22 cellular contexts compared by ENCODE assay signal in genomic region chrX:65634732-65635131, GRCh38. TPM values are rescaled to one million over a fixed set of nuclear protein-coding genes. Genes with fewer than 3 reads are reported as not detected.
DNase-seq lines count a peak whose midpoint lies in the region; ATAC-seq and TF ChIP-seq lines count a peak whose summit lies in the region.
"Had no signal": no experiment of that assay in that cellular context is flagged by ENCODE, and none has a peak within 500 bp of the region (broad histone marks: within the 10 kb centered on the region; RNA-seq: fewer than 3 reads in every experiment).

No MANE protein-coding gene starts in this region.

- 68 to 77% (median 69%) methylated on average over 4 of the region's 4 CpGs for WGBS in ovary, 3 donors
- 71% methylated on average over 4 of the region's 4 CpGs for WGBS in prostate gland

- H3K27ac ChIP-seq in ascending aorta (peak overlapping the region; percentile 74 to 76), ovary (peak overlapping the region; percentile 18 to 78), thoracic aorta (peak overlapping the region; percentile 85), prostate gland (no peak overlapping the region)
- H3K27ac ChIP-seq: neutrophil, SJCRH30 had no signal

- intact Hi-C loops in ascending aorta (cut with DNase I), result no loop called here
- intact Hi-C loops in left cardiac atrium (cut with DNase I), result no loop called here
- intact Hi-C loops in ovary (cut with DNase I), result no loop called here
- intact Hi-C loops in prostate gland (cut with DNase I), result no loop called here

- H3K9me3 ChIP-seq in ascending aorta, result no peaks in the 10 kb centered on the region
- H3K9me3 ChIP-seq in ovary, result no peaks in the 10 kb centered on the region
- no peaks in the 10 kb centered on the region for H3K9me3 ChIP-seq in thoracic aorta
- H3K9me3 ChIP-seq in prostate gland, result no peaks in the 10 kb centered on the region
- H3K9me3 ChIP-seq: neutrophil, SJCRH30 had no signal

- ATAC-seq in left cardiac atrium (peak; percentile 18 to 26), thoracic aorta (ENCODE audit: insufficient number of reproducible peaks, low FRiP score, low read depth) (no peak)
- ATAC-seq: activated CD8-positive, alpha-beta T cell treated with anti-CD3 and anti-CD28 coated beads, Interleukin-2, amount 10 ng/mL, durations not matched to agents 7 days and 5 days; effector memory CD8-positive, alpha-beta T cell; esophagus mucosa; K562 had no signal

- DNase-seq in ascending aorta (ENCODE audit: low spot score in 2 of 2) (no peak), left cardiac atrium (no peak), ovary (no peak), thoracic aorta (ENCODE audit: low spot score) (no peak), NCI-H1092 (lab: John Stamatoyannopoulos, UW) (no peak), prostate gland (ENCODE audit: low spot score) (no peak)
- no peak for DNase-seq in stimulated activated CD4-positive, alpha-beta T cell treated with anti-CD3 and anti-CD28 coated beads, Interleukin-4, amount 100 ng/mL, for 1 hour
- DNase-seq: activated CD4-positive, CD25-positive, alpha-beta regulatory T cell treated with anti-CD3 and anti-CD28 coated beads, Interleukin-2, amount 50 U/mL, for 72 hours; activated CD8-positive, alpha-beta T cell treated with anti-CD3 and anti-CD28 coated beads, Interleukin-2, amount 10 ng/mL, durations not matched to agents 7 days and 5 days; activated effector memory CD4-positive, alpha-beta T cell treated with anti-CD3 and anti-CD28 coated beads, Interleukin-2, amount 50 U/mL, for 16 hours; activated T-cell treated with anti-CD3 and anti-CD28 coated beads for 4 hours; C1 segment of cervical spinal cord; effector memory CD8-positive, alpha-beta T cell; foreskin melanocyte; NCI-H1436 treated with DMSO at 0.1 percent for 48 hours; NCI-H510A treated with DMSO at 0.1 percent for 48 hours; NK-92 treated with Interleukin-12 subunit alpha and Interleukin-12 subunit beta, amount 100 ng/mL, for 24 hours; SJCRH30; stimulated activated CD4-positive, alpha-beta T cell treated with anti-CD3 and anti-CD28 coated beads, Interleukin-4, amount 100 ng/mL, for 24 hours had no signal

- no peaks in the 10 kb centered on the region for H3K27me3 ChIP-seq in ascending aorta
- no peaks in the 10 kb centered on the region for H3K27me3 ChIP-seq in ovary
- H3K27me3 ChIP-seq in thoracic aorta (replicated peaks; ENCODE audit: insufficient read depth), result no peaks in the 10 kb centered on the region
- no peaks in the 10 kb centered on the region for H3K27me3 ChIP-seq in prostate gland (replicated peaks; ENCODE audit: insufficient read depth)
- H3K27me3 ChIP-seq: neutrophil, SJCRH30 had no signal

- H3K4me1 ChIP-seq in ascending aorta, result peaks cover 3 to 8% of the 10 kb centered on the region in 2 donors
- peaks cover 1% of the 10 kb centered on the region for H3K4me1 ChIP-seq in ovary (ENCODE audit: insufficient read depth)
- H3K4me1 ChIP-seq in thoracic aorta (ENCODE audit: control insufficient read depth in 1 of 2, low read depth in 2 of 2), result peaks cover 9 to 19% of the 10 kb centered on the region in 2 donors
- no peaks in the 10 kb centered on the region for H3K4me1 ChIP-seq in prostate gland (replicated peaks)
- H3K4me1 ChIP-seq: SJCRH30 had no signal

- H3K4me3 ChIP-seq in ascending aorta (no peak overlapping the region), ovary (no peak overlapping the region), thoracic aorta (no peak overlapping the region), prostate gland (no peak overlapping the region)
- H3K4me3 ChIP-seq: K562, SJCRH30 had no signal

- no peak for TF ChIP-seq EP300 in ovary (IDR thresholded peaks at IDR 0.05)

- TF ChIP-seq POLR2A in ovary (IDR thresholded peaks at IDR 0.05) (no peak), prostate gland (IDR thresholded peaks at IDR 0.05) (no peak)

- TF ChIP-seq CTCF in ascending aorta (IDR thresholded peaks at IDR 0.05) (no peak), ovary (IDR thresholded peaks at IDR 0.05) (no peak), thoracic aorta (IDR thresholded peaks at IDR 0.05) (no peak), prostate gland (IDR thresholded peaks at IDR 0.05) (no peak)

- H3K36me3 ChIP-seq in ascending aorta (no peaks in the 10 kb centered on the region), ovary (no peaks in the 10 kb centered on the region), thoracic aorta (no peaks in the 10 kb centered on the region), prostate gland (no peaks in the 10 kb centered on the region)
- H3K36me3 ChIP-seq: neutrophil, SJCRH30 had no signal

RNA-seq across cellular contexts. Expression of gene MSN, which starts 32.7 kb away (rescaled TPM):
- total RNA-seq in ascending aorta (338 TPM), left cardiac atrium (100 to 1,000 TPM; 139 to 245 TPM), ovary (100 to 1,000 TPM in 6 of 7 donors, 10 to 100 TPM in 1; 60.1 to 183 (median 160) TPM), thoracic aorta (100 to 1,000 TPM; 365 to 428 TPM), prostate gland (100 to 1,000 TPM in 1 of 2 donors, 10 to 100 TPM in 1; 53.6 to 116 TPM)
- polyA plus RNA-seq in ovary, result 100 to 1,000 TPM; 119 to 342 TPM

Comparison
In these comparisons a context has a peak if more than half of its experiments do, and no peak if none do; other contexts are left out.
1. H3K27ac ChIP-seq: peak in ascending aorta (2 of 2), ovary (2 of 2) and thoracic aorta (2 of 2); none in prostate gland (0 of 2).